Comparison of ENCODE assay signal across 8 cellular contexts in the genomic region with DNA sequence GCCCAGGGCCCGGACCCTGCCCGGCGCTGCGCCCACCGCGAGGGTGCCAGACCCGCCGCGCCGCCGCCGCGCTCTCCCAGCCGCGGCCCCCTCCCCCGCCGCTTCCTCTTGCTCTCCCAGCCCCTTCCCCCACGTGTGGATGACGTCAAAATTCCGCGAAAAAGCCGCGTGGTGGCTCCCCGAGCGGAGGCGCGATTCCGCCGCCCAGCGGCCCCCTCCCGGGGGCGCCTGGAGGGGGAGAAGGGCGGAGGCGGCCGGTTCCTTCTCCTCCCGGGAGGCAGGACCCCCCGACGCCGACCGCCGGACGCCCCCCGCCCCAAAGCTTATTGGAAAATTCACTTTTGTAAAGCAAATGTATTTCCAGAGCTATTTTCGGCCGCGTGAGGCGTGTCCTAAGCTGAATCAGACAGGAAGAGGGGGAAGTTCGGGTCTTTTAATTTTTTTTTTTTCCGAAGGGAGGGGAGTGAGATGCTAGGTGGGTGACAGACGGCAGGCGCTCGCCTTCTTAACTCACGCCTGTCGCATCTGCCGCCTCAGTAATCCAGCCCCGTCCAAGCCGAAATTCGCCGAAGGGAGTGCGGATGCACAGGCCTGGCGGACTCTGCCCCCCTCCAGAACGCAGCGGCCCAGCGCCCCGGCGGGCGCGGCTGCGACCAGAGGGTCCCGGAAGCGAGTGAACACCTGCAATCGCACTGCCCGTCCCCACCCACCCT. TPM values are rescaled to one million over a fixed set of nuclear protein-coding genes. Genes with fewer than 3 reads are reported as not detected.
DNase-seq lines count a peak whose midpoint lies in the region; ATAC-seq lines count a peak whose summit lies in the region.

No MANE protein-coding gene starts in this region.

- peaks cover 0 to 7% of the 10 kb centered on the region in 2 donors for H3K27me3 ChIP-seq in esophagus (ENCODE audit: control insufficient read depth in 1 of 2, insufficient read depth in 2 of 2, low read length in 2 of 2)

- H3K36me3 ChIP-seq in esophagus (ENCODE audit: control insufficient read depth in 2 of 2, insufficient read depth in 2 of 2, low read length in 1 of 2): no peaks in the 10 kb centered on the region

- DNase-seq in NCI-H2227 (lab: John Stamatoyannopoulos, UW; ENCODE audit: unreplicated experiment) (peak; percentile 50), NCI-H2227 treated with DMSO at 0.1 percent for 48 hours (lab: John Stamatoyannopoulos, UW) (no peak), NCI-H226 (peak; percentile 39), activated T-cell treated with anti-CD3 and anti-CD28 coated beads for 1 hour (ENCODE audit: low read depth) (peak; percentile 86), cerebellar nuclear complex (lab: John Stamatoyannopoulos, UW) (no peak)
- peak; percentile 83 to 98 (median 94) for DNase-seq in naive thymus-derived CD8-positive, alpha-beta T cell
- peak; percentile 94 to 95 for DNase-seq in stimulated activated CD8-positive, alpha-beta memory T cell treated with anti-CD3 and anti-CD28 coated beads, Interleukin-7, amount 100 ng/mL, for 4 hours (ENCODE audit: low read depth in 2 of 2)

- H3K9me3 ChIP-seq in esophagus (ENCODE audit: control insufficient read depth in 2 of 2, insufficient read depth in 1 of 2, low read depth in 1 of 2, low read length in 1 of 2): no peaks in the 10 kb centered on the region

- peak overlapping the region; percentile 93 to 100 (median 99) for H3K27ac Mint-ChIP-seq in naive thymus-derived CD8-positive, alpha-beta T cell

- ATAC-seq in naive thymus-derived CD8-positive, alpha-beta T cell: peak; percentile 46 to 49

- peak overlapping the region; percentile 27 to 53 for H3K4me3 ChIP-seq in esophagus (ENCODE audit: low read depth in 1 of 2, low read length in 2 of 2)

- WGBS in esophagus, 2 donors: 1 to 3% methylated on average over 54 to 73 of the region's 73 CpGs

- H3K27me3 Mint-ChIP-seq in naive thymus-derived CD8-positive, alpha-beta T cell: peaks cover 0 to 5% (median 0%) of the 10 kb centered on the region in 5 donors

- no peaks in the 10 kb centered on the region for H3K9me3 Mint-ChIP-seq in naive thymus-derived CD8-positive, alpha-beta T cell

- peaks cover 4 to 12% of the 10 kb centered on the region in 2 donors for H3K4me1 ChIP-seq in esophagus (ENCODE audit: control insufficient read depth in 2 of 2, insufficient read depth in 2 of 2, low read length in 1 of 2)

- POLR2A ChIA-PET in naive thymus-derived CD8-positive, alpha-beta T cell (lab: Charles Lee): interaction anchor here (0.6 to 6.3 kb wide), 34 partner anchors 7 to 517 kb away, joined by 3 to 53 read pairs (median 4); partner anchors contain the start of genes CRACR2A and PARP11

- H3K27ac ChIP-seq in esophagus (ENCODE audit: low read depth in 2 of 2, low read length in 1 of 2): peak overlapping the region; percentile 83 to 90

- no peaks in the 10 kb centered on the region for H3K36me3 Mint-ChIP-seq in naive thymus-derived CD8-positive, alpha-beta T cell

- H3K4me3 Mint-ChIP-seq in naive thymus-derived CD8-positive, alpha-beta T cell: peak overlapping the region; percentile 95 to 99 (median 96)

- H3K4me1 Mint-ChIP-seq in naive thymus-derived CD8-positive, alpha-beta T cell: peaks cover 11 to 27% (median 18%) of the 10 kb centered on the region in 4 donors

RNA-seq across cellular contexts. Expression of gene CCND2, which starts 4.1 kb away (rescaled TPM):
- 1 to 10 TPM; 5.7 to 6.1 TPM for polyA plus RNA-seq in esophagus
- total RNA-seq in naive thymus-derived CD8-positive, alpha-beta T cell: 10 to 100 TPM; 89.3 to 93.3 TPM
- polyA plus RNA-seq in naive thymus-derived CD8-positive, alpha-beta T cell: 10 to 100 TPM; 69.3 to 94.1 (median 84.9) TPM

RNA-seq across cellular contexts. Expression of gene TIGAR, which starts 51.6 kb away (rescaled TPM):
- polyA plus RNA-seq in esophagus: 1 to 10 TPM; 2.4 to 5.3 TPM
- total RNA-seq in naive thymus-derived CD8-positive, alpha-beta T cell: 10 to 100 TPM; 10.6 to 14.0 TPM
- 1 to 10 TPM; 2.1 to 4.2 (median 2.5) TPM for polyA plus RNA-seq in naive thymus-derived CD8-positive, alpha-beta T cell

Comparison
In these comparisons a context has a peak if more than half of its experiments do, and no peak if none do; other contexts are left out.
1. DNase-seq: peak in NCI-H2227 (single experiment), NCI-H226 (single experiment), activated T-cell treated with anti-CD3 and anti-CD28 coated beads for 1 hour (single experiment), naive thymus-derived CD8-positive, alpha-beta T cell (10 of 10) and stimulated activated CD8-positive, alpha-beta memory T cell treated with anti-CD3 and anti-CD28 coated beads, Interleukin-7, amount 100 ng/mL, for 4 hours (2 of 2); none in NCI-H2227 treated with DMSO at 0.1 percent for 48 hours (single experiment) and cerebellar nuclear complex (0 of 2).
2. RNA of gene CCND2, which starts 4.1 kb away (polyA plus RNA-seq): 69.3 to 94.1 TPM in naive thymus-derived CD8-positive, alpha-beta T cell; 5.7 to 6.1 TPM in esophagus; every median in the first group is over 4 times any median in the second.